ENCODE assay signal across 24 cellular contexts in genomic region chr15:80339601-80340000, GRCh38.
"Had no signal": no experiment of that assay in that cellular context is flagged by ENCODE, and none has a peak within 500 bp of the region (broad histone marks: within the 10 kb centered on the region; RNA-seq: fewer than 3 reads in every experiment).

No MANE protein-coding gene starts in this region.

- H3K9me3 ChIP-seq: colonic mucosa, esophagus muscularis mucosa, esophagus squamous epithelium, gastrocnemius medialis, gastroesophageal sphincter, heart left ventricle, heart right ventricle had no signal

- DNase-seq: colonic mucosa; cortex of kidney; dermis blood vessel endothelial cell; dorsolateral prefrontal cortex; effector CD4-positive, alpha-beta T cell; effector CD8-positive, alpha-beta T cell; effector memory CD4-positive, alpha-beta T cell; effector memory CD8-positive, alpha-beta T cell; endodermal cell; erythroblast; esophagus squamous epithelium; foreskin fibroblast; foreskin keratinocyte; foreskin melanocyte; gastrocnemius medialis; glutamatergic neuron; head of caudate nucleus; heart left ventricle; heart right ventricle had no signal

- H3K4me1 ChIP-seq: colonic mucosa, esophagus muscularis mucosa, foreskin keratinocyte, gastroesophageal sphincter had no signal

- H3K36me3 ChIP-seq: colonic mucosa, esophagus muscularis mucosa, esophagus squamous epithelium, gastrocnemius medialis, gastroesophageal sphincter, heart left ventricle, heart right ventricle had no signal

- H3K4me3 ChIP-seq: colonic mucosa, coronary artery, dorsolateral prefrontal cortex, esophagus muscularis mucosa, esophagus squamous epithelium, gastrocnemius medialis, gastroesophageal sphincter, heart left ventricle, heart right ventricle had no signal

- H3K27me3 ChIP-seq: colonic mucosa, foreskin keratinocyte, heart left ventricle had no signal

- H3K27ac ChIP-seq: colonic mucosa, coronary artery, epithelial cell of prostate, esophagus muscularis mucosa, esophagus squamous epithelium, foreskin keratinocyte, gastrocnemius medialis, gastroesophageal sphincter, heart left ventricle, heart right ventricle had no signal

- ATAC-seq: effector memory CD8-positive, alpha-beta T cell; esophagus mucosa; foreskin keratinocyte; gastrocnemius medialis; gastroesophageal sphincter; heart left ventricle; heart right ventricle had no signal
